In the genomic region with DNA sequence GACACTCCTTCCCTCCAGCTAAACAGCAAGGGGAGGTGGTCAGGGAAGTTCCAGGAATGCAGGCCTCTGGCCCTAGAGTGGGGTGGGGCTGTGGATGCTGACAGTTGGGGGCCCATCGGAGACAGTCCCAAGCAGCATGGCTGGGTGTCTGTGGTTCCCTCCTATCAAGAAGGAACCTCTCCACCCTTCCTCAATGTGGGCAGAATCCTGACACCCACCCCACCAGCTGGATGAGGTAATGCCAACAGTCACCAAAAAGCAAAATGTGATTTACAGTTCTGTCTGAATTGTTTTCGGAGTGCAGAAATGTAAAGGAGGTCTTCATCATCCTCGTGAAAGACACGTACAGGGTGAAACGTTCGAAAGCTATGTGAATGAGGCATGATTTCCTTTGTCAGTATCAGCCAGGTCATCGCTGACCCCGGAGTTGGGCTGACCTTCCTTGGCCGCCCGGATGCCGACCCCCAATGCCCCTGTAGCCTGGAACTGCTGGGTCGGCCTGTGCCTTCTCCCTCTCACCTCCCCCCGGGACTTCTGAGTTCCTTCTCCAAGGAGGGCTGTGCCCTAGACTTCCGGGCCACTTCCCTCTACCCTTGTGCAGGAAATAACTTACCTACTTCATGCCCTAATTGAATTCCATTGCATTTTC, we compare ENCODE assay signal across 10 cellular contexts. TPM values are rescaled to one million over a fixed set of nuclear protein-coding genes. Genes with fewer than 3 reads are reported as not detected.
A peak's percentile ranks its signal among the peaks of the same experiment; 100 is the strongest.
DNase-seq lines count a peak whose midpoint lies in the region; ATAC-seq and TF ChIP-seq lines count a peak whose summit lies in the region.
"Had no signal": no experiment of that assay in that cellular context is flagged by ENCODE, and none has a peak within 500 bp of the region (broad histone marks: within the 10 kb centered on the region; RNA-seq: fewer than 3 reads in every experiment).

No MANE protein-coding gene starts in this region.

- ATAC-seq in HG02870 (IDR thresholded peaks at IDR 0.05; ENCODE audit: unreplicated experiment): no peak

- H3K23ac ChIP-seq in neuronal stem cell (ENCODE audit: low read depth, low read length, poor library complexity): no peak overlapping the region

- no peak overlapping the region for H2BK15ac ChIP-seq in neuronal stem cell (ENCODE audit: low read length)

- peaks cover 10 to 13% of the 10 kb centered on the region in 2 donors for H3K36me3 Mint-ChIP-seq in CD14-positive monocyte

- H3K9me3 ChIP-seq in NT2/D1 (ENCODE audit: insufficient read depth, low read length): 0 out of 2 replicates have a peak, but pooled peaks cover 6% of the 10 kb centered on the region
- peaks cover 0 to 7% of the 10 kb centered on the region in 2 donors for H3K9me3 ChIP-seq in neuronal stem cell (replicated peaks in 1 of 2; ENCODE audit: control insufficient read depth in 2 of 2, insufficient read depth in 1 of 2, low read depth in 1 of 2, low read length in 2 of 2)

- WGBS in neuronal stem cell (ENCODE audit: extremely low coverage in 2 of 2, insufficient read length in 2 of 2, insufficient replicate concordance in 1 of 2), 2 donors: no CpG with 5 or more reads among the region's 14 CpGs

- intact Hi-C loops in CD14-positive monocyte (cut with micrococcal nuclease): no loop called here

- no peak overlapping the region for H4K8ac ChIP-seq in neuronal stem cell (ENCODE audit: low read depth, low read length)

- DNase-seq in CD14-positive monocyte (ENCODE audit: low spot score) (no peak), NT2/D1 (ENCODE audit: low read depth, low spot score) (no peak), glomerular endothelial cell (ENCODE audit: extremely low read depth, low read depth, low spot score) (peak; percentile 76), neuronal stem cell (ENCODE audit: low spot score) (no peak), ecto neural progenitor cell (ENCODE audit: low spot score) (no peak), SIG-M5 (lab: John Stamatoyannopoulos, UW) (no peak), RPMI8226 (no peak)
- DNase-seq: GOT3 had no signal

- H2BK120ac ChIP-seq in neuronal stem cell (ENCODE audit: low read depth, low read length): no peak overlapping the region

- H3K36me3 ChIP-seq in NT2/D1 (ENCODE audit: insufficient read depth, insufficient read length, low read length) (peaks cover 17% of the 10 kb centered on the region), neuronal stem cell (replicated peaks in 1 of 2; ENCODE audit: control insufficient read depth in 2 of 2, insufficient read depth in 2 of 2, low read length in 2 of 2) (peaks cover 0 to 11% of the 10 kb centered on the region in 2 donors)

- H3K4me1 ChIP-seq in NT2/D1 (ENCODE audit: insufficient read depth, insufficient read length): peaks cover 24% of the 10 kb centered on the region
- H3K4me1 ChIP-seq in neuronal stem cell (ENCODE audit: control insufficient read depth in 2 of 2, insufficient read depth in 1 of 2, low read depth in 1 of 2, low read length in 2 of 2): peaks cover 23 to 26% of the 10 kb centered on the region in 2 donors

- no peak overlapping the region for H2BK5ac ChIP-seq in neuronal stem cell (ENCODE audit: low read length)

- peaks cover 0 to 7% (median 3%) of the 10 kb centered on the region in 3 donors for H3K27me3 Mint-ChIP-seq in CD14-positive monocyte (ENCODE audit: low read depth in 3 of 3)

- peak overlapping the region; percentile 27 to 55 for H3K4me3 Mint-ChIP-seq in CD14-positive monocyte

- peak overlapping the region; percentile 72 for H3K27ac ChIP-seq in neuronal stem cell (replicated peaks; ENCODE audit: low read length)
- H3K27ac ChIP-seq: HL-60 had no signal

- peak overlapping the region; percentile 55 for H2AFZ ChIP-seq in neuronal stem cell (ENCODE audit: low read length)

- H2BK12ac ChIP-seq in neuronal stem cell (ENCODE audit: low read length): no peak overlapping the region

- no peak overlapping the region for H3K14ac ChIP-seq in neuronal stem cell (ENCODE audit: low read length)

- H3K27me3 ChIP-seq in NT2/D1 (ENCODE audit: insufficient read depth, insufficient read length) (peaks cover 78% of the 10 kb centered on the region), neuronal stem cell (ENCODE audit: control insufficient read depth in 3 of 3, insufficient read depth in 3 of 3, low read depth in 1 of 3, low read length in 3 of 3) (no peaks in the 10 kb centered on the region)

- H3K9ac ChIP-seq in NT2/D1 (ENCODE audit: insufficient read length, low read depth) (peak overlapping the region; percentile 43), neuronal stem cell (ENCODE audit: low read depth, low read length, poor library complexity) (peak overlapping the region; percentile 14)

- peak overlapping the region; percentile 59 for H3K4me2 ChIP-seq in neuronal stem cell (ENCODE audit: insufficient read depth, low read length, poor library complexity, severe bottlenecking)

- H3K4me3 ChIP-seq in NT2/D1 (ENCODE audit: insufficient read length, low read depth): peak overlapping the region; percentile 12
- peak overlapping the region in 1 of 2 donors; percentile 57 for H3K4me3 ChIP-seq in neuronal stem cell (ENCODE audit: low read length in 2 of 2)

- H3K27ac Mint-ChIP-seq in CD14-positive monocyte: peak overlapping the region; percentile 49 to 86 (median 69)

- H4K91ac ChIP-seq in neuronal stem cell (ENCODE audit: low read depth, low read length, poor library complexity): no peak overlapping the region

- H2AK5ac ChIP-seq in neuronal stem cell (ENCODE audit: low read depth, low read length): peak overlapping the region; percentile 1

- peak overlapping the region; percentile 51 for H3K18ac ChIP-seq in neuronal stem cell (ENCODE audit: low read length)

- peaks cover 0 to 2% (median 0%) of the 10 kb centered on the region in 7 donors for H3K9me3 Mint-ChIP-seq in CD14-positive monocyte

- peaks cover 61% of the 10 kb centered on the region for H3K4me1 Mint-ChIP-seq in CD14-positive monocyte

- TF ChIP-seq CTCF in CD14-positive monocyte (IDR thresholded peaks at IDR 0.05): no peak

- peaks cover 8% of the 10 kb centered on the region for H3K79me1 ChIP-seq in neuronal stem cell (ENCODE audit: low read depth, low read length)

- no peak overlapping the region for H3K4ac ChIP-seq in neuronal stem cell (ENCODE audit: low read length)

RNA-seq across cellular contexts. Expression of gene FOXK1, which starts 24.4 kb away (rescaled TPM):
- polyA plus RNA-seq in CD14-positive monocyte: under 1 TPM; 0.33 to 0.76 TPM
- total RNA-seq in glomerular endothelial cell: 50.8 and 56.3 TPM in 2 replicates
- 7.6 TPM for polyA plus RNA-seq in neuronal stem cell (2013, experiment 1 of 2)
- 8.2 TPM for polyA plus RNA-seq in neuronal stem cell (2013, experiment 2 of 2)
